ENCODE assay signal across 1 cellular context in genomic region chr6:26445934-26446667, GRCh38.
A peak's percentile ranks its signal among the peaks of the same experiment; 100 is the strongest.
TF ChIP-seq lines count a peak whose summit lies in the region.

No MANE protein-coding gene starts in this region.

TF ChIP-seq in GM12878, 131 proteins besides CTCF, POLR2A, EP300 and RAD21 (continued from another document and continues in another):
- TF ChIP-seq E4F1 (IDR thresholded peaks at IDR 0.05; ENCODE audit: borderline replicate concordance, partially characterized antibody) (no peak), SREBF1 (IDR thresholded peaks at IDR 0.05; ENCODE audit: low read length) (no peak), PAX8 (IDR thresholded peaks at IDR 0.05) (no peak), TBL1XR1 (IDR thresholded peaks at IDR 0.05; ENCODE audit: low read depth, low read length) (peak; percentile 60; the same call in 1 of the 2 replicates), ZNF592 (IDR thresholded peaks at IDR 0.05) (no peak), NFXL1 (IDR thresholded peaks at IDR 0.05; ENCODE audit: borderline replicate concordance) (no peak), USF1 (IDR thresholded peaks at IDR 0.05; ENCODE audit: borderline replicate concordance, extremely low read length, insufficient read depth, low read depth, low read length) (no peak), CEBPB (IDR thresholded peaks at IDR 0.05; ENCODE audit: borderline replicate concordance in 1 of 2, low read depth in 2 of 2, low read length in 2 of 2) (no peak), STAT3 (IDR thresholded peaks at IDR 0.05; ENCODE audit: low read depth, low read length) (0 out of 2 replicates have a peak, but pooled peaks have one; percentile 28), CUX1 (IDR thresholded peaks at IDR 0.05; ENCODE audit: insufficient replicate concordance, low read depth, low read length) (no peak), WRNIP1 (IDR thresholded peaks at IDR 0.05; ENCODE audit: borderline replicate concordance, low read depth, low read length) (no peak), BMI1 (IDR thresholded peaks at IDR 0.05; ENCODE audit: borderline replicate concordance) (no peak), CHD4 (IDR thresholded peaks at IDR 0.05) (no peak), PBX3 (IDR thresholded peaks at IDR 0.05; ENCODE audit: insufficient replicate concordance, low read depth, low read length) (no peak), NRF1 (conservative IDR thresholded peaks at IDR 0.05; ENCODE audit: low read depth, low read length) (no peak), HDGF (IDR thresholded peaks at IDR 0.05) (0 out of 2 replicates have a peak, but pooled peaks have one; percentile 58), SP1 (IDR thresholded peaks at IDR 0.05; ENCODE audit: low read depth, low read length) (no peak), SPI1 (IDR thresholded peaks at IDR 0.05; ENCODE audit: borderline replicate concordance, insufficient read depth, low read depth, low read length) (peak; percentile 77; the same call in 1 of the 2 replicates), JUND (IDR thresholded peaks at IDR 0.05; ENCODE audit: low read depth, low read length) (no peak), ETV6 (conservative IDR thresholded peaks at IDR 0.05 in 1 of 2, IDR thresholded peaks at IDR 0.05 in 1 of 2; ENCODE audit: borderline replicate concordance in 1 of 2, low read depth in 1 of 2) (peak in 1 of 2 experiments; percentile 88; a peak in 2 of 4 replicates), ZBTB40 (IDR thresholded peaks at IDR 0.05; ENCODE audit: borderline replicate concordance) (no peak; the same call in 1 of the 2 replicates), LARP7 (IDR thresholded peaks at IDR 0.05) (no peak; the same call in 1 of the 2 replicates), TCF7 (IDR thresholded peaks at IDR 0.05; ENCODE audit: borderline replicate concordance) (no peak), ZBED1 (IDR thresholded peaks at IDR 0.05; ENCODE audit: borderline replicate concordance) (peak; percentile 75; the same call in 1 of the 2 replicates), DPF2 (IDR thresholded peaks at IDR 0.05) (peak; percentile 87), CBFB (IDR thresholded peaks at IDR 0.05; ENCODE audit: low read depth) (peak; percentile 78), MTA2 (IDR thresholded peaks at IDR 0.05; ENCODE audit: low read depth) (peak; percentile 79; the same call in 1 of the 2 replicates), KLF5 (IDR thresholded peaks at IDR 0.05; ENCODE audit: partially characterized antibody) (no peak), BACH1 (IDR thresholded peaks at IDR 0.05; ENCODE audit: borderline replicate concordance) (no peak), ZNF24 (IDR thresholded peaks at IDR 0.05) (0 out of 2 replicates have a peak, but pooled peaks have one; percentile 17), EGR1 (IDR thresholded peaks at IDR 0.05; ENCODE audit: borderline replicate concordance in 1 of 2, low read depth in 2 of 2, low read length in 2 of 2) (no peak), RELB (IDR thresholded peaks at IDR 0.05; ENCODE audit: low read depth) (peak; percentile 85), SRF (IDR thresholded peaks at IDR 0.05; ENCODE audit: low read depth in 2 of 2, low read length in 2 of 2) (no peak), NFYA (IDR thresholded peaks at IDR 0.05; ENCODE audit: borderline replicate concordance, low read depth, low read length) (no peak), EZH2 (IDR thresholded peaks at IDR 0.05; ENCODE audit: borderline replicate concordance, control insufficient read depth, low read depth, low read length) (no peak), PKNOX1 (IDR thresholded peaks at IDR 0.05) (peak; percentile 56; the same call in 1 of the 2 replicates), JUNB (IDR thresholded peaks at IDR 0.05) (peak; percentile 93), GATAD2B (conservative IDR thresholded peaks at IDR 0.05; ENCODE audit: low read depth) (peak; percentile 62; the same call in 1 of the 2 replicates), IRF4 (IDR thresholded peaks at IDR 0.05; ENCODE audit: low read depth, low read length) (peak; percentile 77)
